In genomic region chr4:176538217-176538925, GRCh38 we compare ENCODE assay signal across 11 cellular contexts.
A peak's percentile ranks its signal among the peaks of the same experiment; 100 is the strongest.
DNase-seq lines count a peak whose midpoint lies in the region; ATAC-seq and TF ChIP-seq lines count a peak whose summit lies in the region.
"Had no signal": no experiment of that assay in that cellular context is flagged by ENCODE, and none has a peak within 500 bp of the region (broad histone marks: within the 10 kb centered on the region; RNA-seq: fewer than 3 reads in every experiment).

No MANE protein-coding gene starts in this region.

- CTCF ChIA-PET in RWPE1 (lab: Yijun Ruan, JAX) = no interaction called here

- no peak for TF ChIP-seq CTCF in RWPE1 (conservative IDR thresholded peaks at IDR 0.05; ENCODE audit: low read depth)
- no peak for TF ChIP-seq CTCF in fibroblast of lung (conservative IDR thresholded peaks at IDR 0.05 in 1 of 2, IDR thresholded peaks at IDR 0.05 in 1 of 2; ENCODE audit: low read depth in 1 of 2, low read length in 2 of 2)

- H3K9me3 ChIP-seq in fibroblast of lung (ENCODE audit: control insufficient read depth, insufficient read depth, low read depth, low read length) (no peaks in the 10 kb centered on the region), skeletal muscle satellite cell (replicated peaks; ENCODE audit: low read length) (no peaks in the 10 kb centered on the region)
- H3K9me3 ChIP-seq: adrenal gland had no signal

- ATAC-seq in HG02642 (IDR thresholded peaks at IDR 0.05; ENCODE audit: poor library complexity, unreplicated experiment) = no peak
- ATAC-seq: stimulated activated effector memory CD8-positive, alpha-beta T cell treated with anti-CD3 and anti-CD28 coated beads, Interleukin-12 subunit alpha, Interleukin-12 subunit beta, amount 100 ng/mL, for 72 hours had no signal

- H3K9ac ChIP-seq in fibroblast of lung (ENCODE audit: insufficient read depth, low read length) (no peak overlapping the region), skeletal muscle satellite cell (ENCODE audit: low read depth, low read length) (peak overlapping the region; percentile 49)

- POLR2A ChIA-PET in RWPE1 (lab: Yijun Ruan, JAX; ENCODE audit: low non-redundant PET) = no interaction called here

- no peak overlapping the region for H3K4me3 ChIP-seq in fibroblast of lung (replicated peaks in 1 of 4; ENCODE audit: control extremely low read depth in 1 of 4, insufficient read depth in 1 of 4, low read depth in 3 of 4, low read length in 4 of 4)
- no peak overlapping the region for H3K4me3 ChIP-seq in skeletal muscle satellite cell (ENCODE audit: low read length)
- H3K4me3 ChIP-seq: adrenal gland had no signal

- H3K27me3 ChIP-seq in fibroblast of lung (ENCODE audit: control insufficient read depth, insufficient read depth, low read length) (no peaks in the 10 kb centered on the region), skeletal muscle satellite cell (ENCODE audit: control insufficient read depth, insufficient read depth, low read length) (no peaks in the 10 kb centered on the region)
- H3K27me3 ChIP-seq: adrenal gland had no signal

- H3K36me3 ChIP-seq in fibroblast of lung (ENCODE audit: control insufficient read depth, insufficient read depth, low read length) = no peaks in the 10 kb centered on the region
- no peaks in the 10 kb centered on the region for H3K36me3 ChIP-seq in skeletal muscle satellite cell (ENCODE audit: insufficient read depth, low read length)
- H3K36me3 ChIP-seq: adrenal gland had no signal

- H2AFZ ChIP-seq in fibroblast of lung (ENCODE audit: low read length) = no peak overlapping the region

- H3K4me2 ChIP-seq in fibroblast of lung (ENCODE audit: extremely low read depth, insufficient read depth, low read length) = no peak overlapping the region
- peak overlapping the region; percentile 58 for H3K4me2 ChIP-seq in skeletal muscle satellite cell (ENCODE audit: low read length)

- no peak overlapping the region for H3K27ac ChIP-seq in RWPE1
- H3K27ac ChIP-seq in fibroblast of lung (ENCODE audit: insufficient read depth, low read length) = peak overlapping the region; percentile 61
- H3K27ac ChIP-seq: adrenal gland had no signal

- H3K79me2 ChIP-seq in fibroblast of lung (ENCODE audit: control insufficient read depth, insufficient read depth, low read length) = no peaks in the 10 kb centered on the region

- peak; percentile 84 for DNase-seq in GM04504 (ENCODE audit: low read depth)
- peak; percentile 69 for DNase-seq in RWPE1 (ENCODE audit: low spot score)
- peak; percentile 93 to 95 for DNase-seq in fibroblast of lung (ENCODE audit: low read depth in 2 of 2)
- DNase-seq in globus pallidus (ENCODE audit: low spot score) = no peak
- DNase-seq in activated T-cell treated with anti-CD3 and anti-CD28 coated beads for 4 hours = no peak
- DNase-seq: adrenal gland, DMS79 treated with DMSO at 0.1 percent for 48 hours, NCI-H1694 treated with DMSO at 0.1 percent for 48 hours had no signal

- H4K20me1 ChIP-seq in fibroblast of lung (ENCODE audit: control insufficient read depth, extremely low read depth, insufficient read depth, low read length) = no peaks in the 10 kb centered on the region

- H3K4me1 ChIP-seq in fibroblast of lung (ENCODE audit: control insufficient read depth, extremely low read depth, insufficient read depth, low read length) (peaks cover 6% of the 10 kb centered on the region), skeletal muscle satellite cell (ENCODE audit: control insufficient read depth, insufficient read depth, low read length) (peaks cover 45% of the 10 kb centered on the region)

Comparison
In these comparisons a context has a peak if more than half of its experiments do, and no peak if none do; other contexts are left out.
1. DNase-seq: peak in GM04504 (single experiment), RWPE1 (single experiment) and fibroblast of lung (2 of 2); none in globus pallidus (single experiment) and activated T-cell treated with anti-CD3 and anti-CD28 coated beads for 4 hours (single experiment).